1 cellular context compared by ENCODE assay signal in the genomic region with DNA sequence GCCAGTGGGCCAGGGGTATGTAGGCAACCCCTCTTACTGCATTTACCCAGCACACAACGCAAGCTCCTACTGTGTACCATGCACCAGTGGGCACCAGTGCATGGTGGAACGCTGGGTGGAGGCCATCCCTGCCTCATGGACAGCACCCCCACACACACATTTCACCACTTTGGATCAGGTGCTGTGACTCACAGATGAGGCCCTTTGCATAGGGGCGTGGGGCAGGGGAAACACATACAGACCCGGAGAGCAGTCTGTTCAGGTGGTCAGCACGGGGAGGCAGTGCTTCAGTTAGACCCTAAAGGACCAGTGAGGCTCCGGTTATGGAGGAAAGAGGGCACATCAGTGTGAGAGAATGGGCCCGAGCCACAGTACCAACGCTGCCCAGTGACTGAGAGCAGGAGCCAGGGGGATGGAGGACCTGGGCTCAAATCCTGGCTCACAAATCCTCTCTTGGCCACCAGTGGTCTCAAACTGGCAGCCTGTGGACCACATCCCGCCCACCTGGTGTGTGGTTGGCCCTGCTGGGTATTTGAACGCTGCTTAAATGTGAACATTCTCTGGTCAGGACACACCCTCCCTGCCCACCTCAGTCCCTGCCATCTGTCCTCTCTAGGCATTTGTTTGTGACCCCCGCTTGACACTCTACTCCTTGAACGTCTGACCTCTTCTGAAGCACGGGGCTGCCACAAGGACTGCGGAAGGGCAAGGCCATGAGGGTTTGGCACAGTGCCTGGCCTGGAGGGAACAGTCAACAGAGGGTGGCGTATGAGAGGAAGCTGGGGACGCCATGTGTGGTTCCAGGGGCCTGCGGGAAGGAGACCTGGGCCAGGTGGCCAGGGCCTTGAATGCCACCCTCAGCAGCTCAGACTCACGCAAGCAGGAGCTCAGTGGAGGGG.
A peak's percentile ranks its signal among the peaks of the same experiment; 100 is the strongest.
TF ChIP-seq lines count a peak whose summit lies in the region.

No MANE protein-coding gene starts in this region.

TF ChIP-seq in HepG2, 621 proteins besides CTCF, POLR2A, EP300 and RAD21 (continued from another document and continues in another):
- TF ChIP-seq AHDC1 (CRISPR knock-in tag; IDR thresholded peaks at IDR 0.05; ENCODE audit: borderline replicate concordance): no peak
- TF ChIP-seq LCORL (IDR thresholded peaks at IDR 0.05): no peak
- no peak for TF ChIP-seq LCORL (CRISPR knock-in tag; IDR thresholded peaks at IDR 0.05)
- TF ChIP-seq, protein P1, sequence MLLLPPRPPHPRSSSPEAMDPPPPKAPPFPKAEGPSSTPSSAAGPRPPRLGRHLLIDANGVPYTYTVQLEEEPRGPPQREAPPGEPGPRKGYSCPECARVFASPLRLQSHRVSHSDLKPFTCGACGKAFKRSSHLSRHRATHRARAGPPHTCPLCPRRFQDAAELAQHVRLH (CRISPR knock-in tag; IDR thresholded peaks at IDR 0.05; ENCODE audit: borderline replicate concordance, low read depth): no peak
- no peak for TF ChIP-seq ZFX (CRISPR knock-in tag; IDR thresholded peaks at IDR 0.05; ENCODE audit: low read depth)
- TF ChIP-seq ATM (IDR thresholded peaks at IDR 0.05; ENCODE audit: borderline replicate concordance): no peak
- no peak for TF ChIP-seq NFIB (CRISPR knock-in tag; IDR thresholded peaks at IDR 0.05; ENCODE audit: borderline replicate concordance)
- TF ChIP-seq MEIS2 (CRISPR knock-in tag; IDR thresholded peaks at IDR 0.05): no peak
- peak; percentile 34; the same call in 1 of the 2 replicates for TF ChIP-seq FOXA3 (CRISPR knock-in tag; IDR thresholded peaks at IDR 0.05)
- no peak for TF ChIP-seq ZNF275 (CRISPR knock-in tag; IDR thresholded peaks at IDR 0.05; ENCODE audit: borderline replicate concordance)
- no peak for TF ChIP-seq TAF1 (CRISPR knock-in tag; IDR thresholded peaks at IDR 0.05)
- no peak for TF ChIP-seq FOXO1 (CRISPR knock-in tag; IDR thresholded peaks at IDR 0.05)
- TF ChIP-seq ZNF567 (CRISPR knock-in tag; IDR thresholded peaks at IDR 0.05; ENCODE audit: borderline replicate concordance): no peak
- 0 out of 2 replicates have a peak, but pooled peaks have one; percentile 22 for TF ChIP-seq MED1 (CRISPR knock-in tag; IDR thresholded peaks at IDR 0.05)
- no peak for TF ChIP-seq ETV5 (CRISPR knock-in tag; IDR thresholded peaks at IDR 0.05; ENCODE audit: borderline replicate concordance)
- TF ChIP-seq ATF6 (CRISPR knock-in tag; conservative IDR thresholded peaks at IDR 0.05): no peak
- TF ChIP-seq ZNF543 (CRISPR knock-in tag; IDR thresholded peaks at IDR 0.05): no peak
- TF ChIP-seq ZNF549 (CRISPR knock-in tag; IDR thresholded peaks at IDR 0.05): no peak
- no peak for TF ChIP-seq MAFF (IDR thresholded peaks at IDR 0.05; ENCODE audit: low read depth, low read length)
- no peak for TF ChIP-seq TOPORS (CRISPR knock-in tag; IDR thresholded peaks at IDR 0.05)
- no peak for TF ChIP-seq ZNF3 (CRISPR knock-in tag; IDR thresholded peaks at IDR 0.05)
- TF ChIP-seq HIVEP1 (CRISPR knock-in tag; IDR thresholded peaks at IDR 0.05): no peak
- no peak for TF ChIP-seq NFRKB (IDR thresholded peaks at IDR 0.05)
- peak; percentile 64 for TF ChIP-seq ZNF574 (CRISPR knock-in tag; IDR thresholded peaks at IDR 0.05)
- TF ChIP-seq ZNF512B (CRISPR knock-in tag; IDR thresholded peaks at IDR 0.05; ENCODE audit: borderline replicate concordance): no peak
- TF ChIP-seq ZSCAN22 (CRISPR knock-in tag; IDR thresholded peaks at IDR 0.05): no peak
- TF ChIP-seq HNRNPLL (IDR thresholded peaks at IDR 0.05; ENCODE audit: low read depth, low read length, poor library complexity, severe bottlenecking): no peak
- TF ChIP-seq, protein P2, sequence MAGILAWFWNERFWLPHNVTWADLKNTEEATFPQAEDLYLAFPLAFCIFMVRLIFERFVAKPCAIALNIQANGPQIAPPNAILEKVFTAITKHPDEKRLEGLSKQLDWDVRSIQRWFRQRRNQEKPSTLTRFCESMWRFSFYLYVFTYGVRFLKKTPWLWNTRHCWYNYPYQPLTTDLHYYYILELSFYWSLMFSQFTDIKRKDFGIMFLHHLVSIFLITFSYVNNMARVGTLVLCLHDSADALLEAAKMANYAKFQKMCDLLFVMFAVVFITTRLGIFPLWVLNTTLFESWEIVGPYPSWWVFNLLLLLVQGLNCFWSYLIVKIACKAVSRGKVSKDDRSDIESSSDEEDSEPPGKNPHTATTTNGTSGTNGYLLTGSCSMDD (CRISPR knock-in tag; IDR thresholded peaks at IDR 0.05): no peak
- TF ChIP-seq ZNF501 (CRISPR knock-in tag; IDR thresholded peaks at IDR 0.05): peak; percentile 33; the same call in 1 of the 2 replicates
- TF ChIP-seq ZNF468 (CRISPR knock-in tag; IDR thresholded peaks at IDR 0.05): no peak
- no peak for TF ChIP-seq ZNF10 (CRISPR knock-in tag; IDR thresholded peaks at IDR 0.05; ENCODE audit: borderline replicate concordance, low read depth)
- TF ChIP-seq MED13 (CRISPR knock-in tag; IDR thresholded peaks at IDR 0.05): no peak
- TF ChIP-seq ZNF354B (CRISPR knock-in tag; IDR thresholded peaks at IDR 0.05): no peak
- TF ChIP-seq, protein P3, sequence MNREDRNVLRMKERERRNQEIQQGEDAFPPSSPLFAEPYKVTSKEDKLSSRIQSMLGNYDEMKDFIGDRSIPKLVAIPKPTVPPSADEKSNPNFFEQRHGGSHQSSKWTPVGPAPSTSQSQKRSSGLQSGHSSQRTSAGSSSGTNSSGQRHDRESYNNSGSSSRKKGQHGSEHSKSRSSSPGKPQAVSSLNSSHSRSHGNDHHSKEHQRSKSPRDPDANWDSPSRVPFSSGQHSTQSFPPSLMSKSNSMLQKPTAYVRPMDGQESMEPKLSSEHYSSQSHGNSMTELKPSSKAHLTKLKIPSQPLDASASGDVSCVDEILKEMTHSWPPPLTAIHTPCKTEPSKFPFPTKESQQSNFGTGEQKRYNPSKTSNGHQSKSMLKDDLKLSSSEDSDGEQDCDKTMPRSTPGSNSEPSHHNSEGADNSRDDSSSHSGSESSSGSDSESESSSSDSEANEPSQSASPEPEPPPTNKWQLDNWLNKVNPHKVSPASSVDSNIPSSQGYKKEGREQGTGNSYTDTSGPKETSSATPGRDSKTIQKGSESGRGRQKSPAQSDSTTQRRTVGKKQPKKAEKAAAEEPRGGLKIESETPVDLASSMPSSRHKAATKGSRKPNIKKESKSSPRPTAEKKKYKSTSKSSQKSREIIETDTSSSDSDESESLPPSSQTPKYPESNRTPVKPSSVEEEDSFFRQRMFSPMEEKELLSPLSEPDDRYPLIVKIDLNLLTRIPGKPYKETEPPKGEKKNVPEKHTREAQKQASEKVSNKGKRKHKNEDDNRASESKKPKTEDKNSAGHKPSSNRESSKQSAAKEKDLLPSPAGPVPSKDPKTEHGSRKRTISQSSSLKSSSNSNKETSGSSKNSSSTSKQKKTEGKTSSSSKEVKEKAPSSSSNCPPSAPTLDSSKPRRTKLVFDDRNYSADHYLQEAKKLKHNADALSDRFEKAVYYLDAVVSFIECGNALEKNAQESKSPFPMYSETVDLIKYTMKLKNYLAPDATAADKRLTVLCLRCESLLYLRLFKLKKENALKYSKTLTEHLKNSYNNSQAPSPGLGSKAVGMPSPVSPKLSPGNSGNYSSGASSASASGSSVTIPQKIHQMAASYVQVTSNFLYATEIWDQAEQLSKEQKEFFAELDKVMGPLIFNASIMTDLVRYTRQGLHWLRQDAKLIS (CRISPR knock-in tag; IDR thresholded peaks at IDR 0.05): no peak
- no peak for TF ChIP-seq ZNF326 (CRISPR knock-in tag; IDR thresholded peaks at IDR 0.05; ENCODE audit: borderline replicate concordance)
- TF ChIP-seq FOXK2 (IDR thresholded peaks at IDR 0.05): no peak
- no peak for TF ChIP-seq JUNB (CRISPR knock-in tag; IDR thresholded peaks at IDR 0.05; ENCODE audit: borderline replicate concordance)
- TF ChIP-seq ZNF224 (CRISPR knock-in tag; IDR thresholded peaks at IDR 0.05): no peak
- no peak for TF ChIP-seq STAG1 (CRISPR knock-in tag; IDR thresholded peaks at IDR 0.05)
- no peak for TF ChIP-seq ZNF556 (CRISPR knock-in tag; IDR thresholded peaks at IDR 0.05; ENCODE audit: borderline replicate concordance)
